11 cellular contexts compared by ENCODE assay signal in genomic region chrX:115948018-115948923, GRCh38.
DNase-seq lines count a peak whose midpoint lies in the region; ATAC-seq, FAIRE-seq and TF ChIP-seq lines count a peak whose summit lies in the region.
"Had no signal": no experiment of that assay in that cellular context is flagged by ENCODE, and none has a peak within 500 bp of the region (broad histone marks: within the 10 kb centered on the region; RNA-seq: fewer than 3 reads in every experiment).

No MANE protein-coding gene starts in this region.

- H3K79me2 ChIP-seq in K562 (ENCODE audit: control insufficient read depth, insufficient read depth, low read length) = no peaks in the 10 kb centered on the region

- no peaks in the 10 kb centered on the region for H3K9me3 ChIP-seq in BLaER1
- no peaks in the 10 kb centered on the region for H3K9me3 ChIP-seq in K562 (replicated peaks; ENCODE audit: control insufficient read depth, insufficient read depth, low read depth, low read length)
- H3K9me3 ChIP-seq in MG63 = no peaks in the 10 kb centered on the region
- H3K9me3 ChIP-seq in ovary = no peaks in the 10 kb centered on the region
- H3K9me3 ChIP-seq: gastroesophageal sphincter, stomach had no signal

- TF ChIP-seq POLR2A in K562 (conservative IDR thresholded peaks at IDR 0.05) = no peak
- no peak for TF ChIP-seq POLR2A in ovary (IDR thresholded peaks at IDR 0.05)

- no peak for TF ChIP-seq EP300 in K562 (IDR thresholded peaks at IDR 0.05; ENCODE audit: low read length)
- no peak for TF ChIP-seq EP300 in ovary (IDR thresholded peaks at IDR 0.05)

- H3K27me3 ChIP-seq in BLaER1 (peaks cover 60% of the 10 kb centered on the region), K562 (ENCODE audit: control insufficient read depth in 2 of 2, insufficient read depth in 2 of 2, low read length in 2 of 2) (no peaks in the 10 kb centered on the region), MG63 (no peaks in the 10 kb centered on the region), ovary (no peaks in the 10 kb centered on the region)
- H3K27me3 ChIP-seq: gastroesophageal sphincter had no signal

- no peak overlapping the region for H3K4me3 Mint-ChIP-seq in activated T-helper 1 cell treated with anti-CD3 and anti-CD28 coated beads, Interleukin-12 subunit alpha, Interleukin-12 subunit beta, Interleukin-2, Interleukin-4 antibody, amounts not matched to agents 30 ng/mL and 10 ng/mL and 1 ng/mL, durations not matched to agents 14 hours and 24 hours and 36 hours
- H3K4me3 Mint-ChIP-seq in activated CD8-positive, alpha-beta T cell treated with anti-CD3 and anti-CD28 coated beads for 36 hours = no peak overlapping the region

- BruUV-seq in K562 (replicated peaks; lab: Mats Ljungman, UMichigan) = no TSS peak

- CTCF ChIA-PET in K562 (lab: Yijun Ruan, JAX; ENCODE audit: low intra/inter-chr PET ratio) = no interaction called here
- CTCF ChIA-PET in activated CD8-positive, alpha-beta T cell treated with anti-CD3 and anti-CD28 coated beads for 36 hours (lab: Charles Lee) = no interaction called here

- TF ChIP-seq CTCF in K562 (IDR thresholded peaks at IDR 0.05 in 2 of 3, conservative IDR thresholded peaks at IDR 0.05 in 1 of 3; ENCODE audit: insufficient read depth in 2 of 3, low read depth in 1 of 3, low read length in 3 of 3) (peak; percentile 34 to 51 (median 41); a peak in 5 of 6 replicates), ovary (IDR thresholded peaks at IDR 0.05) (no peak)
- TF ChIP-seq CTCF in activated CD8-positive, alpha-beta T cell treated with anti-CD3 and anti-CD28 coated beads for 36 hours (IDR thresholded peaks at IDR 0.05) = no peak

- in situ Hi-C loops in K562 (cut with MboI) = no loop called here

- no peaks in the 10 kb centered on the region for H3K9me1 ChIP-seq in K562 (ENCODE audit: control insufficient read depth, insufficient read depth, low read length)

- H3K4me2 ChIP-seq in BLaER1 = peak overlapping the region; percentile 62
- no peak overlapping the region for H3K4me2 ChIP-seq in K562 (ENCODE audit: insufficient read depth, low read length)

- intact Hi-C loops in K562 (cut with micrococcal nuclease) (no loop called here), ovary (cut with DNase I) (no loop called here)
- intact Hi-C loops in activated T-helper 1 cell treated with anti-CD3 and anti-CD28 coated beads, Interleukin-12 subunit alpha, Interleukin-12 subunit beta, Interleukin-2, Interleukin-4 antibody, amounts not matched to agents 30 ng/mL and 10 ng/mL and 1 ng/mL, durations not matched to agents 14 hours and 24 hours and 36 hours (cut with micrococcal nuclease) = no loop called here
- intact Hi-C loops in activated CD8-positive, alpha-beta T cell treated with anti-CD3 and anti-CD28 coated beads for 36 hours (cut with micrococcal nuclease) = no loop called here

- H3K27me3 Mint-ChIP-seq in activated T-helper 1 cell treated with anti-CD3 and anti-CD28 coated beads, Interleukin-12 subunit alpha, Interleukin-12 subunit beta, Interleukin-2, Interleukin-4 antibody, amounts not matched to agents 30 ng/mL and 10 ng/mL and 1 ng/mL, durations not matched to agents 14 hours and 24 hours and 36 hours (ENCODE audit: insufficient read depth) = no peaks in the 10 kb centered on the region
- no peaks in the 10 kb centered on the region for H3K27me3 Mint-ChIP-seq in activated CD8-positive, alpha-beta T cell treated with anti-CD3 and anti-CD28 coated beads for 36 hours

- 0% methylated on average over 4 of the region's 4 CpGs for WGBS in K562 (ENCODE audit: insufficient coverage, low coverage, missing lambda C conversion rate)
- 83 to 87% (median 86%) methylated on average over 4 of the region's 4 CpGs for WGBS in ovary, 3 donors

- POLR2A ChIA-PET in K562 (lab: Yijun Ruan, JAX) = interaction anchor here (0.7 kb wide), 1 partner anchor 967 kb away, joined by 3 read pairs; no protein-coding TSS in a partner anchor
- POLR2A ChIA-PET in activated CD8-positive, alpha-beta T cell treated with anti-CD3 and anti-CD28 coated beads for 36 hours (lab: Charles Lee) = no interaction called here

- H3K36me3 Mint-ChIP-seq in activated T-helper 1 cell treated with anti-CD3 and anti-CD28 coated beads, Interleukin-12 subunit alpha, Interleukin-12 subunit beta, Interleukin-2, Interleukin-4 antibody, amounts not matched to agents 30 ng/mL and 10 ng/mL and 1 ng/mL, durations not matched to agents 14 hours and 24 hours and 36 hours (ENCODE audit: low read depth) = no peaks in the 10 kb centered on the region
- H3K36me3 Mint-ChIP-seq in activated CD8-positive, alpha-beta T cell treated with anti-CD3 and anti-CD28 coated beads for 36 hours (ENCODE audit: low read depth) = no peaks in the 10 kb centered on the region

- no peak for FAIRE-seq in K562 (lab: Jason Lieb, UNC)

- no peaks in the 10 kb centered on the region for H4K20me1 ChIP-seq in BLaER1
- H4K20me1 ChIP-seq in K562 (replicated peaks; ENCODE audit: control insufficient read depth, insufficient read depth, low read length) = no peaks in the 10 kb centered on the region

- H3K27ac Mint-ChIP-seq in activated T-helper 1 cell treated with anti-CD3 and anti-CD28 coated beads, Interleukin-12 subunit alpha, Interleukin-12 subunit beta, Interleukin-2, Interleukin-4 antibody, amounts not matched to agents 30 ng/mL and 10 ng/mL and 1 ng/mL, durations not matched to agents 14 hours and 24 hours and 36 hours = no peak overlapping the region
- no peak overlapping the region for H3K27ac Mint-ChIP-seq in activated CD8-positive, alpha-beta T cell treated with anti-CD3 and anti-CD28 coated beads for 36 hours

- TF ChIP-seq RAD21 in K562 (CRISPR knock-in tag; conservative IDR thresholded peaks at IDR 0.05 in 1 of 2, IDR thresholded peaks at IDR 0.05 in 1 of 2) = peak; percentile 19 to 52; a peak in 2 of 4 replicates

- H3K27ac ChIP-seq in BLaER1 (peak overlapping the region; percentile 69), K562 (ENCODE audit: extremely low read depth, low read depth, low read length) (no peak overlapping the region), ovary (no peak overlapping the region)
- H3K27ac ChIP-seq: gastroesophageal sphincter, stomach had no signal

- H3K9ac ChIP-seq in BLaER1 = peak overlapping the region; percentile 64
- H3K9ac ChIP-seq in K562 (ENCODE audit: insufficient read depth in 1 of 2, low read depth in 2 of 2, low read length in 2 of 2) = no peak overlapping the region

- peak overlapping the region; percentile 45; the same call in 1 of the 2 replicates for H3K4me3 ChIP-seq in BLaER1
- no peak overlapping the region for H3K4me3 ChIP-seq in K562
- H3K4me3 ChIP-seq in MG63 = no peak overlapping the region
- H3K4me3 ChIP-seq in ovary = no peak overlapping the region
- H3K4me3 ChIP-seq: gastroesophageal sphincter, stomach had no signal

- peaks cover 3% of the 10 kb centered on the region for H3K9me3 Mint-ChIP-seq in activated T-helper 1 cell treated with anti-CD3 and anti-CD28 coated beads, Interleukin-12 subunit alpha, Interleukin-12 subunit beta, Interleukin-2, Interleukin-4 antibody, amounts not matched to agents 30 ng/mL and 10 ng/mL and 1 ng/mL, durations not matched to agents 14 hours and 24 hours and 36 hours
- H3K9me3 Mint-ChIP-seq in activated CD8-positive, alpha-beta T cell treated with anti-CD3 and anti-CD28 coated beads for 36 hours = no peaks in the 10 kb centered on the region

- H3K4me1 ChIP-seq in BLaER1 (peaks cover 29% of the 10 kb centered on the region), K562 (replicated peaks in 1 of 2; ENCODE audit: control insufficient read depth in 2 of 2, insufficient read depth in 2 of 2, low read length in 2 of 2) (peaks cover 0 to 3% of the 10 kb centered on the region in 2 experiments; a peak in 1 of 5 replicates), ovary (ENCODE audit: insufficient read depth) (no peaks in the 10 kb centered on the region)
- H3K4me1 ChIP-seq: gastroesophageal sphincter had no signal

- no peak overlapping the region for H2AFZ ChIP-seq in K562 (ENCODE audit: low read depth, low read length)

- ATAC-seq in GM19351 (IDR thresholded peaks at IDR 0.05; ENCODE audit: unreplicated experiment) (peak; percentile 66), K562 (peak; percentile 70)
- no peak for ATAC-seq in activated CD8-positive, alpha-beta T cell treated with anti-CD3 and anti-CD28 coated beads for 36 hours
- ATAC-seq: gastroesophageal sphincter, left lobe of liver had no signal

- H3K36me3 ChIP-seq in BLaER1 (no peaks in the 10 kb centered on the region), K562 (ENCODE audit: control insufficient read depth, insufficient read depth, low read length) (no peaks in the 10 kb centered on the region), MG63 (no peaks in the 10 kb centered on the region), ovary (no peaks in the 10 kb centered on the region)
- H3K36me3 ChIP-seq: gastroesophageal sphincter, stomach had no signal

- DNase-seq in NAMALWA (ENCODE audit: low spot score) (peak; percentile 17), K562 (ENCODE audit: extremely low read depth in 1 of 4, low spot score in 3 of 4) (peak in 2 of 4 experiments; percentile 20 to 27), MG63 (no peak), ovary (no peak)
- DNase-seq in activated T-helper 1 cell treated with anti-CD3 and anti-CD28 coated beads, Interleukin-12 subunit alpha, Interleukin-12 subunit beta, Interleukin-2, Interleukin-4 antibody, amounts not matched to agents 30 ng/mL and 10 ng/mL and 1 ng/mL, durations not matched to agents 14 hours and 24 hours and 36 hours (ENCODE audit: low spot score) = no peak
- DNase-seq in activated CD8-positive, alpha-beta T cell treated with anti-CD3 and anti-CD28 coated beads for 36 hours = no peak
- DNase-seq: stomach had no signal

- H3K4me1 Mint-ChIP-seq in activated T-helper 1 cell treated with anti-CD3 and anti-CD28 coated beads, Interleukin-12 subunit alpha, Interleukin-12 subunit beta, Interleukin-2, Interleukin-4 antibody, amounts not matched to agents 30 ng/mL and 10 ng/mL and 1 ng/mL, durations not matched to agents 14 hours and 24 hours and 36 hours (ENCODE audit: low read depth) = no peaks in the 10 kb centered on the region
- no peaks in the 10 kb centered on the region for H3K4me1 Mint-ChIP-seq in activated CD8-positive, alpha-beta T cell treated with anti-CD3 and anti-CD28 coated beads for 36 hours (ENCODE audit: low read depth)

TF ChIP-seq in K562, 482 proteins besides CTCF, POLR2A, EP300 and RAD21:
- TF ChIP-seq ZNF3 (CRISPR knock-in tag; IDR thresholded peaks at IDR 0.05) (no peak), ZNF384 (IDR thresholded peaks at IDR 0.05; ENCODE audit: low read depth, low read length) (0 out of 2 replicates have a peak, but pooled peaks have one; percentile 31)

Comparison
In these comparisons a context has a peak if more than half of its experiments do, and no peak if none do; other contexts are left out.
1. CTCF ChIP-seq: peak in K562 (3 of 3); none in ovary (0 of 3) and activated CD8-positive, alpha-beta T cell treated with anti-CD3 and anti-CD28 coated beads for 36 hours (single experiment).